ENCODE assay signal across 28 cellular contexts in the genomic region with DNA sequence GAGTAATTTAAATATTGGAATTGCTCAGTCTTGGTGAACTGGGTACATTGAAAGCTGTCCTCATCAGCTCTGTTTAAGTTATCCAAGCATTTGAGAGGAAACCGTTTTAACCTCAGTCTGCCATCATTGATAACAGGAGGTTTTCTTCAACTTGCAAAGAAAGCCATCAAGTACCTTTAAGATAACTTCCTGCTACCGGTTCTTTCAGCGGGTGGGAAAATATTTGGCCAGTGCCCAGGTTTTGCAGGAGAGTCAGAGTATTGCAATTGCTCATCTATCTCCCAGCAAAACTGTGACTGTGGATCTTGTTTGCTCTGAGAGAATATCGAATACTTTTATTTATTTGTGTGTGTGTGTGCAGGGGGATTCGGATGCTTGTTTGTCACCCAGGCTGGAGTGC. TPM values are rescaled to one million over a fixed set of nuclear protein-coding genes. Genes with fewer than 3 reads are reported as not detected.
DNase-seq lines count a peak whose midpoint lies in the region; ATAC-seq and TF ChIP-seq lines count a peak whose summit lies in the region.
"Had no signal": no experiment of that assay in that cellular context is flagged by ENCODE, and none has a peak within 500 bp of the region (broad histone marks: within the 10 kb centered on the region; RNA-seq: fewer than 3 reads in every experiment).

No MANE protein-coding gene starts in this region.

- 32 to 38% methylated on average over 5 of the region's 5 CpGs for WGBS in thyroid gland, 2 donors

- H3K36me3 ChIP-seq in MG63 (no peaks in the 10 kb centered on the region), thyroid gland (no peaks in the 10 kb centered on the region)

- ATAC-seq in GM19324 (IDR thresholded peaks at IDR 0.05; ENCODE audit: low FRiP score, unreplicated experiment) (no peak), HG02759 (IDR thresholded peaks at IDR 0.05; ENCODE audit: unreplicated experiment) (no peak)
- ATAC-seq: activated CD8-positive, alpha-beta memory T cell treated with anti-CD3 and anti-CD28 coated beads, Interleukin-2, amount 10 ng/mL, durations not matched to agents 7 days and 5 days; activated naive CD8-positive, alpha-beta T cell treated with anti-CD3 and anti-CD28 coated beads, Interleukin-2, amount 50 U/mL, for 24 hours; HepG2; left ventricle myocardium superior; right cardiac atrium; stimulated activated naive CD8-positive, alpha-beta T cell treated with anti-CD3 and anti-CD28 coated beads, Interleukin-15, Interleukin-2, amounts not matched to agents 100 U/mL and 50 U/mL, for 24 hours had no signal

- no peak for TF ChIP-seq POLR2A in thyroid gland (IDR thresholded peaks at IDR 0.05)

- DNase-seq in NCI-H524 (lab: John Stamatoyannopoulos, UW): peak; percentile 3 to 6
- no peak for DNase-seq in NCI-H524 treated with DMSO at 0.1 percent for 48 hours (lab: John Stamatoyannopoulos, UW)
- DNase-seq in MG63: peak; percentile 7
- DNase-seq in astrocyte of the hippocampus (ENCODE audit: low read depth, low spot score): peak; percentile 7
- DNase-seq in thyroid gland: peak; percentile 9 to 12
- DNase-seq in activated T-cell treated with anti-CD3 and anti-CD28 coated beads for 4 hours: no peak
- DNase-seq: activated CD8-positive, alpha-beta memory T cell treated with anti-CD3 and anti-CD28 coated beads, Interleukin-2, amount 10 ng/mL, durations not matched to agents 7 days and 5 days; activated gamma-delta T cell treated with Interleukin-2 at 50 U/mL for 16 hours; activated naive CD8-positive, alpha-beta T cell treated with anti-CD3 and anti-CD28 coated beads, Interleukin-2, amount 50 U/mL, for 24 hours; activated T-cell treated with anti-CD3 and anti-CD28 coated beads, Interleukin-2, amount 50 U/mL, for 48 hours; CD4-positive, alpha-beta T cell; central memory CD4-positive, alpha-beta T cell; EL; H9; islet precursor cell; left ventricle myocardium superior; naive B cell; NCI-H1417 treated with DMSO at 0.1 percent for 48 hours; NCI-H345; NCI-H748 treated with DMSO at 0.1 percent for 48 hours; posterior cingulate gyrus; right cardiac atrium; stimulated activated CD4-positive, alpha-beta T cell treated with anti-CD3 and anti-CD28 coated beads, Interleukin-1b, Interleukin-23, amount 100 ng/mL, for 48 hours; stimulated activated naive CD8-positive, alpha-beta T cell treated with anti-CD3 and anti-CD28 coated beads, Interleukin-15, Interleukin-2, amounts not matched to agents 100 U/mL and 50 U/mL, for 24 hours had no signal

- H3K4me1 ChIP-seq in thyroid gland: no peaks in the 10 kb centered on the region

- H3K4me3 ChIP-seq in MG63 (no peak overlapping the region), thyroid gland (replicated peaks in 1 of 3) (no peak overlapping the region)

- TF ChIP-seq CTCF in thyroid gland (IDR thresholded peaks at IDR 0.05): no peak

- intact Hi-C loops in thyroid gland (cut with DNase I): no loop called here

- no peaks in the 10 kb centered on the region; the same call in 1 of the 2 replicates for H3K27me3 ChIP-seq in MG63
- H3K27me3 ChIP-seq in thyroid gland: peaks cover 3% of the 10 kb centered on the region

- no peak overlapping the region for H3K27ac ChIP-seq in thyroid gland

- H3K9me3 ChIP-seq in MG63 (no peaks in the 10 kb centered on the region), thyroid gland (no peaks in the 10 kb centered on the region)

RNA-seq across cellular contexts. Expression of gene F13A1, which starts 31.2 kb away (rescaled TPM):
- total RNA-seq in MG63 (2014; rRNA removed; shearing (Covaris generic); ENCODE audit: low replicate concordance): not detected in 2 replicates
- total RNA-seq in thyroid gland: 100 to 1,000 TPM in 1 of 4 donors, 10 to 100 TPM in 3; 23.7 to 139 (median 54.7) TPM
- total RNA-seq: activated CD8-positive, alpha-beta memory T cell treated with anti-CD3 and anti-CD28 coated beads, Interleukin-2, amount 10 ng/mL, durations not matched to agents 7 days and 5 days; fibroblast of villous mesenchyme; HepG2 had no signal

Comparison
In these comparisons a context has a peak if more than half of its experiments do, and no peak if none do; other contexts are left out.
1. DNase-seq: peak in NCI-H524 (2 of 2), MG63 (single experiment), astrocyte of the hippocampus (single experiment) and thyroid gland (2 of 2); none in NCI-H524 treated with DMSO at 0.1 percent for 48 hours (single experiment) and activated T-cell treated with anti-CD3 and anti-CD28 coated beads for 4 hours (single experiment).
2. RNA of gene F13A1, which starts 31.2 kb away (total RNA-seq): 23.7 to 139 TPM in thyroid gland; not detected in MG63; every median in the first group is over 10 times any median in the second.